Comparison of ENCODE assay signal across 16 cellular contexts in genomic region chr22:42188808-42189447, GRCh38. TPM values are rescaled to one million over a fixed set of nuclear protein-coding genes. Genes with fewer than 3 reads are reported as not detected.
DNase-seq lines count a peak whose midpoint lies in the region; ATAC-seq, FAIRE-seq and TF ChIP-seq lines count a peak whose summit lies in the region.
"Had no signal": no experiment of that assay in that cellular context is flagged by ENCODE, and none has a peak within 500 bp of the region (broad histone marks: within the 10 kb centered on the region; RNA-seq: fewer than 3 reads in every experiment).

No MANE protein-coding gene starts in this region.

- H3K4me3 Mint-ChIP-seq in CD8-positive, alpha-beta memory T cell = no peak overlapping the region

- H2AK5ac ChIP-seq in H1 (ENCODE audit: low read depth, low read length) = no peak overlapping the region

- H3K4me3 ChIP-seq in NT2/D1 (ENCODE audit: insufficient read length, low read depth) = no peak overlapping the region
- no peak overlapping the region for H3K4me3 ChIP-seq in H1 (ENCODE audit: extremely low read depth in 1 of 4, insufficient read depth in 2 of 4, low read depth in 3 of 4, low read length in 4 of 4)
- no peak overlapping the region for H3K4me3 ChIP-seq in CD8-positive, alpha-beta memory T cell (ENCODE audit: low read length)
- H3K4me3 ChIP-seq: body of pancreas, esophagus muscularis mucosa, MG63 had no signal

- H3K9ac ChIP-seq in NT2/D1 (ENCODE audit: insufficient read length, low read depth) (no peak overlapping the region), H1 (replicated peaks in 1 of 4; ENCODE audit: extremely low read depth in 1 of 4, low read depth in 3 of 4, low read length in 3 of 4) (no peak overlapping the region)

- no peak overlapping the region for H2AFZ ChIP-seq in H1 (ENCODE audit: low read length)

- no peak for TF ChIP-seq POLR2A in H1 (IDR thresholded peaks at IDR 0.05; ENCODE audit: control extremely low read depth in 1 of 2, low read depth in 2 of 2, low read length in 2 of 2)

- no peaks in the 10 kb centered on the region for H3K27me3 Mint-ChIP-seq in CD8-positive, alpha-beta memory T cell

- H3K4me2 ChIP-seq in H1 (ENCODE audit: insufficient read depth in 1 of 2, low read depth in 2 of 2, low read length in 2 of 2) = 0 out of 4 replicates have a peak overlapping the region, but pooled peaks of 1 of the 2 experiments have one; percentile 22

- H3K36me3 Mint-ChIP-seq in CD8-positive, alpha-beta memory T cell = peaks cover 0 to 16% (median 1%) of the 10 kb centered on the region in 3 donors

- WGBS in H1 (ENCODE audit: extremely low coverage in 1 of 2, insufficient coverage in 1 of 2, insufficient read length in 1 of 2, insufficient replicate concordance in 2 of 2, low coverage in 1 of 2, low lambda C conversion rate in 2 of 2, missing lambda C conversion rate in 1 of 2), 2 experiments = 67% methylated on average over 4 of the region's 4 CpGs; no CpG with 5 or more reads in 1 of the 2 experiments

- POLR2A ChIA-PET in H1 (lab: Charles Lee; ENCODE audit: partially characterized antibody) = no interaction called here
- POLR2A ChIA-PET in CD8-positive, alpha-beta memory T cell (lab: Charles Lee) = no interaction called here

- H2BK20ac ChIP-seq in H1 (ENCODE audit: low read length) = no peak overlapping the region

- no peak overlapping the region for H3K56ac ChIP-seq in H1 (replicated peaks; ENCODE audit: insufficient read length, low read depth, low read length)

- TF ChIP-seq EP300 in H1 (IDR thresholded peaks at IDR 0.05; ENCODE audit: borderline replicate concordance in 1 of 2, low read depth in 2 of 2, low read length in 2 of 2) = no peak

- no peak overlapping the region for H2BK15ac ChIP-seq in H1 (ENCODE audit: low read length)

- no peak overlapping the region for H2BK12ac ChIP-seq in H1 (ENCODE audit: low read depth, low read length)

- peaks cover 13% of the 10 kb centered on the region for H3K79me1 ChIP-seq in H1 (ENCODE audit: low read depth, low read length)

- no peak overlapping the region for H4K5ac ChIP-seq in H1 (ENCODE audit: insufficient read length, low read depth, low read length)

- peak; percentile 33 to 40 for ATAC-seq in activated CD4-positive, CD25-positive, alpha-beta regulatory T cell treated with anti-CD3 and anti-CD28 coated beads, Interleukin-2, amount 50 U/mL, for 24 hours
- no peak for ATAC-seq in HG03520 (IDR thresholded peaks at IDR 0.05; ENCODE audit: unreplicated experiment)
- ATAC-seq: body of pancreas had no signal

- peaks cover 3 to 87% of the 10 kb centered on the region in 2 experiments; a peak in 3 of 4 replicates for H3K79me2 ChIP-seq in H1 (ENCODE audit: control insufficient read depth in 1 of 2, insufficient read depth in 2 of 2, low read length in 2 of 2)

- H3K18ac ChIP-seq in H1 (ENCODE audit: extremely low read depth, low read length) = no peak overlapping the region

- no peaks in the 10 kb centered on the region for H3K9me3 Mint-ChIP-seq in CD8-positive, alpha-beta memory T cell

- no peak for TF ChIP-seq RAD21 in H1 (IDR thresholded peaks at IDR 0.05 in 1 of 2, conservative IDR thresholded peaks at IDR 0.05 in 1 of 2; ENCODE audit: low read depth in 2 of 2, low read length in 2 of 2)

- no peak overlapping the region for H3K27ac ChIP-seq in H1 (ENCODE audit: low read depth, low read length)
- H3K27ac ChIP-seq in CD8-positive, alpha-beta memory T cell (ENCODE audit: low read depth, low read length) = no peak overlapping the region
- H3K27ac ChIP-seq: body of pancreas, esophagus muscularis mucosa, neutrophil had no signal

- H3K9me3 ChIP-seq in NT2/D1 (ENCODE audit: insufficient read depth, low read length) = no peaks in the 10 kb centered on the region
- H3K9me3 ChIP-seq in H1 (ENCODE audit: insufficient read depth in 2 of 2, low read depth in 1 of 2, low read length in 1 of 2) = no peaks in the 10 kb centered on the region
- no peaks in the 10 kb centered on the region for H3K9me3 ChIP-seq in CD8-positive, alpha-beta memory T cell (ENCODE audit: low read length)
- H3K9me3 ChIP-seq: body of pancreas, esophagus muscularis mucosa, neutrophil had no signal

- H3K27me3 ChIP-seq in NT2/D1 (ENCODE audit: insufficient read depth, insufficient read length) (no peaks in the 10 kb centered on the region), H1 (replicated peaks in 1 of 4; ENCODE audit: control insufficient read depth in 3 of 4, extremely low read depth in 1 of 4, insufficient read depth in 3 of 4, low read length in 3 of 4) (no peaks in the 10 kb centered on the region)
- no peaks in the 10 kb centered on the region for H3K27me3 ChIP-seq in CD8-positive, alpha-beta memory T cell (ENCODE audit: insufficient read depth, low read length, poor library complexity, severe bottlenecking)
- H3K27me3 ChIP-seq: body of pancreas, esophagus muscularis mucosa, MG63, neutrophil had no signal

- no peak for DNase-seq in activated CD4-positive, CD25-positive, alpha-beta regulatory T cell (lab: John Stamatoyannopoulos, UW)
- peak; percentile 5 for DNase-seq in NT2/D1 (ENCODE audit: low read depth, low spot score)
- no peak for DNase-seq in H1 (ENCODE audit: low read depth in 1 of 2, low spot score in 2 of 2)
- DNase-seq in non-pigmented ciliary epithelial cell (ENCODE audit: low read depth) = peak; percentile 18
- DNase-seq in GM03348 (ENCODE audit: low spot score) = no peak
- DNase-seq in CD8-positive, alpha-beta memory T cell = no peak
- DNase-seq: body of pancreas; MG63; NCI-H526 treated with DMSO at 0.1 percent for 48 hours; stimulated activated CD4-positive, alpha-beta T cell treated with anti-CD3 and anti-CD28 coated beads, Interleukin-1b, Interleukin-23, amount 100 ng/mL, for 48 hours; stimulated activated naive CD4-positive, alpha-beta T cell had no signal

- FAIRE-seq in H1 (lab: Jason Lieb, UNC) = no peak
- FAIRE-seq: A204.1 had no signal

- H3K14ac ChIP-seq in H1 (ENCODE audit: insufficient read length) = no peak overlapping the region

- H3K4ac ChIP-seq in H1 (replicated peaks; ENCODE audit: insufficient read length, low read depth, low read length) = no peak overlapping the region

- H4K8ac ChIP-seq in H1 (ENCODE audit: extremely low read depth, insufficient read depth, low read length) = no peak overlapping the region

- no peak overlapping the region for H2BK120ac ChIP-seq in H1 (replicated peaks; ENCODE audit: low read depth, low read length)

- H3K27ac Mint-ChIP-seq in CD8-positive, alpha-beta memory T cell = peak overlapping the region in 3 of 8 donors; percentile 24 to 68 (median 29)

- TF ChIP-seq CTCF in H1 (IDR thresholded peaks at IDR 0.05; ENCODE audit: control extremely low read depth in 1 of 3, insufficient read depth in 1 of 3, low read depth in 1 of 3, low read length in 3 of 3) = no peak

- peaks cover 55 to 93% (median 87%) of the 10 kb centered on the region in 3 donors for H3K4me1 Mint-ChIP-seq in CD8-positive, alpha-beta memory T cell

- H2BK5ac ChIP-seq in H1 (ENCODE audit: low read depth, low read length) = no peak overlapping the region

- CTCF ChIA-PET in H1 (lab: Charles Lee; ENCODE audit: partially characterized antibody) = interaction anchor here (0.7 to 1.5 kb wide), 8 partner anchors 15 to 285 kb away, joined by 3 to 4 read pairs (median 4); no protein-coding TSS in a partner anchor
- CTCF ChIA-PET in CD8-positive, alpha-beta memory T cell (lab: Charles Lee) = no interaction called here

- no peaks in the 10 kb centered on the region for H3K23me2 ChIP-seq in H1 (ENCODE audit: low read depth, low read length)

- H3K4me1 ChIP-seq in NT2/D1 (ENCODE audit: insufficient read depth, insufficient read length) = peaks cover 6% of the 10 kb centered on the region
- H3K4me1 ChIP-seq in H1 (replicated peaks in 1 of 4; ENCODE audit: control insufficient read depth in 3 of 4, insufficient read depth in 4 of 4, low read length in 3 of 4) = peaks cover 0 to 9% (median 3%) of the 10 kb centered on the region in 4 experiments; a peak in 5 of 7 replicates
- peaks cover 32% of the 10 kb centered on the region for H3K4me1 ChIP-seq in CD8-positive, alpha-beta memory T cell (ENCODE audit: insufficient read depth, low read length)

- H4K91ac ChIP-seq in H1 (replicated peaks; ENCODE audit: insufficient read length, low read length) = no peak overlapping the region

- H3K23ac ChIP-seq in H1 (ENCODE audit: insufficient read length) = no peak overlapping the region

- H4K20me1 ChIP-seq in H1 (replicated peaks in 1 of 2; ENCODE audit: control insufficient read depth in 1 of 2, insufficient read depth in 2 of 2, low read length in 2 of 2) = peaks cover 18 to 25% of the 10 kb centered on the region in 2 experiments

- peaks cover 3% of the 10 kb centered on the region for H3K36me3 ChIP-seq in NT2/D1 (ENCODE audit: insufficient read depth, insufficient read length, low read length)
- H3K36me3 ChIP-seq in H1 (ENCODE audit: control insufficient read depth in 2 of 4, insufficient read depth in 4 of 4, low read length in 3 of 4) = no peaks in the 10 kb centered on the region
- H3K36me3 ChIP-seq in CD8-positive, alpha-beta memory T cell (ENCODE audit: insufficient read depth, low read length) = no peaks in the 10 kb centered on the region
- H3K36me3 ChIP-seq: esophagus muscularis mucosa, MG63, neutrophil had no signal

TF ChIP-seq in H1, 55 proteins besides CTCF, POLR2A, EP300 and RAD21 (continues in another document):
- no peak for TF ChIP-seq TCF12 (IDR thresholded peaks at IDR 0.05; ENCODE audit: low read depth, low read length)
- TF ChIP-seq BACH1 (IDR thresholded peaks at IDR 0.05; ENCODE audit: low read length) = no peak
- TF ChIP-seq HDAC6 (IDR thresholded peaks at IDR 0.05; ENCODE audit: low read depth, low read length) = no peak
- TF ChIP-seq SIN3A (conservative IDR thresholded peaks at IDR 0.05 in 1 of 2, IDR thresholded peaks at IDR 0.05 in 1 of 2; ENCODE audit: low read depth in 1 of 2, low read length in 2 of 2) = 0 out of 4 replicates have a peak, but pooled peaks of 1 of the 2 experiments have one; percentile 66
- no peak for TF ChIP-seq TBP (IDR thresholded peaks at IDR 0.05; ENCODE audit: low read depth, low read length)
- no peak for TF ChIP-seq EZH2 (IDR thresholded peaks at IDR 0.05; ENCODE audit: low read depth, low read length, severe bottlenecking)
- TF ChIP-seq BCL11A (IDR thresholded peaks at IDR 0.05; ENCODE audit: low read depth in 2 of 2, low read length in 2 of 2) = no peak
- peak; percentile 47; the same call in 1 of the 2 replicates for TF ChIP-seq TEAD4 (IDR thresholded peaks at IDR 0.05; ENCODE audit: low read depth, low read length)

RNA-seq across cellular contexts. Expression of gene CYP2D6, which starts 58.3 kb away (rescaled TPM):
- total RNA-seq in H1 (2021; fragmentation: NEBNext Ultra II Directional; extraction: Animal tissue kit (Norgen Biotek cat#: 25700)) = 0.77 and 0.93 TPM in 2 replicates
- polyA plus RNA-seq in H1 (2011; rRNA removed) = 1.7 TPM in 2 replicates
- polyA plus RNA-seq in H1 (2011; cell fraction: cytosol; rRNA removed) = 1.3 TPM
- 7.8 TPM for polyA plus RNA-seq in H1 (2011; cell fraction: nucleus; rRNA removed)
- polyA plus RNA-seq in H1 (2012, experiment 1 of 2) = 1.2 to 2.4 TPM (median 1.5 TPM) in 4 replicates
- 0.47 TPM for polyA plus RNA-seq in H1 (2012, experiment 2 of 2)
- polyA plus RNA-seq in H1 (2013, experiment 1 of 2) = 0.61 TPM
- polyA plus RNA-seq in H1 (2013, experiment 2 of 2) = 0.46 TPM
- 0.46 and 0.79 TPM in 2 replicates for polyA minus RNA-seq in H1 (2011; rRNA and poly(A)+ RNA removed)
- not detected for polyA minus RNA-seq in H1 (2011; cell fraction: cytosol; rRNA and poly(A)+ RNA removed)
- 1.4 TPM for polyA minus RNA-seq in H1 (2011; cell fraction: nucleus; rRNA and poly(A)+ RNA removed)
- 1 to 10 TPM; 1.8 to 2.2 TPM for total RNA-seq in CD8-positive, alpha-beta memory T cell
- polyA plus RNA-seq in CD8-positive, alpha-beta memory T cell = 0.26 TPM

Comparison
In these comparisons a context has a peak if more than half of its experiments do, and no peak if none do; other contexts are left out.
1. DNase-seq: peak in NT2/D1 (single experiment) and non-pigmented ciliary epithelial cell (single experiment); none in activated CD4-positive, CD25-positive, alpha-beta regulatory T cell (0 of 4), H1 (0 of 2), GM03348 (single experiment) and CD8-positive, alpha-beta memory T cell (0 of 5).